In genomic region chr1:245901037-245901436, GRCh38 we compare ENCODE assay signal across 1 cellular context.
TF ChIP-seq lines count a peak whose summit lies in the region.

No MANE protein-coding gene starts in this region.

TF ChIP-seq in HepG2, 621 proteins besides CTCF, POLR2A, EP300 and RAD21 (continued from another document):
- no peak for TF ChIP-seq KLF13 (CRISPR knock-in tag; IDR thresholded peaks at IDR 0.05)
